Comparison of ENCODE assay signal across 11 cellular contexts in genomic region chr2:64402876-64403275, GRCh38. TPM values are rescaled to one million over a fixed set of nuclear protein-coding genes. Genes with fewer than 3 reads are reported as not detected.
DNase-seq lines count a peak whose midpoint lies in the region; ATAC-seq and TF ChIP-seq lines count a peak whose summit lies in the region.
"Had no signal": no experiment of that assay in that cellular context is flagged by ENCODE, and none has a peak within 500 bp of the region (broad histone marks: within the 10 kb centered on the region; RNA-seq: fewer than 3 reads in every experiment).

No MANE protein-coding gene starts in this region.

- CTCF ChIA-PET in PC-9 (lab: Charles Lee): interaction anchor here (0.6 kb wide), 1 partner anchor 43 kb away, joined by 8 read pairs; no protein-coding TSS in a partner anchor

- peaks cover 39% of the 10 kb centered on the region for H3F3A ChIP-seq in PC-9 (ENCODE audit: insufficient read depth, low read depth)

- peaks cover 5% of the 10 kb centered on the region for H3K27me3 Mint-ChIP-seq in osteocyte (ENCODE audit: unreplicated experiment)
- H3K27me3 Mint-ChIP-seq in activated T-cell treated with anti-CD3 and anti-CD28 coated beads, Interleukin-2, amount 50 U/mL, for 4 hours (ENCODE audit: low read depth): no peaks in the 10 kb centered on the region

- peak overlapping the region; percentile 93; the same call in 1 of the 2 replicates for H3K27ac ChIP-seq in PC-9
- peak overlapping the region; percentile 68 to 84 (median 79) for H3K27ac ChIP-seq in esophagus squamous epithelium

- H3K4me1 Mint-ChIP-seq in osteocyte (ENCODE audit: unreplicated experiment): peaks cover 22% of the 10 kb centered on the region
- peaks cover 1% of the 10 kb centered on the region for H3K4me1 Mint-ChIP-seq in activated T-cell treated with anti-CD3 and anti-CD28 coated beads, Interleukin-2, amount 50 U/mL, for 4 hours (ENCODE audit: low read depth)

- DNase-seq in AG08395 (ENCODE audit: low spot score) (peak; percentile 14), PC-9 (peak in 1 of 2 experiments; percentile 55), esophagus squamous epithelium (lab: John Stamatoyannopoulos, UW) (no peak), osteocyte (ENCODE audit: extremely low spot score, unreplicated experiment) (peak; percentile 27), superior temporal gyrus (ENCODE audit: extremely low spot score) (no peak), GM13976 (ENCODE audit: low spot score) (no peak)
- no peak for DNase-seq in activated T-cell treated with anti-CD3 and anti-CD28 coated beads, Interleukin-2, amount 50 U/mL, for 4 hours
- DNase-seq: Calu3, NCI-H345 had no signal

- H3K9me2 ChIP-seq in PC-9 (ENCODE audit: insufficient read depth): no peaks in the 10 kb centered on the region

- TF ChIP-seq CTCF in PC-9 (conservative IDR thresholded peaks at IDR 0.05) (no peak; the same call in 1 of the 2 replicates), esophagus squamous epithelium (IDR thresholded peaks at IDR 0.05) (peak in 2 of 6 experiments; percentile 15 to 31), osteocyte (IDR thresholded peaks at IDR 0.05) (no peak), GM13976 (IDR thresholded peaks at IDR 0.05; ENCODE audit: borderline replicate concordance, control extremely low read depth, extremely low read depth, insufficient read depth, missing control alignments) (no peak)

- no peaks in the 10 kb centered on the region for H3K9me3 Mint-ChIP-seq in osteocyte (ENCODE audit: unreplicated experiment)
- no peaks in the 10 kb centered on the region for H3K9me3 Mint-ChIP-seq in activated T-cell treated with anti-CD3 and anti-CD28 coated beads, Interleukin-2, amount 50 U/mL, for 4 hours

- H3K36me3 Mint-ChIP-seq in osteocyte (ENCODE audit: unreplicated experiment): peaks cover 2% of the 10 kb centered on the region
- no peaks in the 10 kb centered on the region for H3K36me3 Mint-ChIP-seq in activated T-cell treated with anti-CD3 and anti-CD28 coated beads, Interleukin-2, amount 50 U/mL, for 4 hours (ENCODE audit: insufficient read depth)

- in situ Hi-C loops in GM13976 (cut with MboI; ENCODE audit: low sequenced_read_pairs, unreplicated experiment): no loop called here

- peaks cover 55% of the 10 kb centered on the region for H3K4me1 ChIP-seq in PC-9 (replicated peaks; ENCODE audit: insufficient read depth)
- H3K4me1 ChIP-seq in esophagus squamous epithelium: peaks cover 31 to 76% (median 54%) of the 10 kb centered on the region in 3 donors

- BruUV-seq in PC-9 (replicated peaks; lab: Mats Ljungman, UMichigan): no TSS peak

- intact Hi-C loops in PC-9 (cut with micrococcal nuclease; ENCODE audit: unreplicated experiment): no loop called here
- intact Hi-C loops in esophagus squamous epithelium (cut with DNase I): no loop called here

- TF ChIP-seq POLR2A in esophagus squamous epithelium (IDR thresholded peaks at IDR 0.05): no peak

- 11 to 18% methylated on average over 1 of the region's 1 CpG for WGBS in esophagus squamous epithelium, 2 donors

- no peak for ATAC-seq in activated T-cell treated with anti-CD3 and anti-CD28 coated beads, Interleukin-2, amount 50 U/mL, for 4 hours
- no peak for ATAC-seq in GM18907 (IDR thresholded peaks at IDR 0.05; ENCODE audit: unreplicated experiment)

- H3K4me3 ChIP-seq in PC-9: no peak overlapping the region
- H3K4me3 ChIP-seq in esophagus squamous epithelium: no peak overlapping the region
- H3K4me3 ChIP-seq: HAP-1 had no signal

- no peaks in the 10 kb centered on the region for H3K36me3 ChIP-seq in PC-9 (ENCODE audit: low read depth)
- no peaks in the 10 kb centered on the region for H3K36me3 ChIP-seq in esophagus squamous epithelium
- H3K36me3 ChIP-seq: HAP-1 had no signal

- no peaks in the 10 kb centered on the region for H4K20me1 ChIP-seq in PC-9 (ENCODE audit: insufficient read depth)

- no peak overlapping the region for H2AFZ ChIP-seq in PC-9

- H3K27me3 ChIP-seq in PC-9 (ENCODE audit: insufficient read depth, low read depth): no peaks in the 10 kb centered on the region
- H3K27me3 ChIP-seq in esophagus squamous epithelium: no peaks in the 10 kb centered on the region

- H3K9me3 ChIP-seq in PC-9 (ENCODE audit: insufficient read depth, low read depth) (no peaks in the 10 kb centered on the region), esophagus squamous epithelium (no peaks in the 10 kb centered on the region)
- H3K9me3 ChIP-seq: HAP-1 had no signal

- H3K27ac Mint-ChIP-seq in osteocyte (ENCODE audit: unreplicated experiment): peak overlapping the region; percentile 62

- POLR2A ChIA-PET in PC-9 (lab: Charles Lee; ENCODE audit: unreplicated experiment): no interaction called here

- no peaks in the 10 kb centered on the region for H3K79me2 ChIP-seq in PC-9 (ENCODE audit: low read depth)

- H3K4me3 Mint-ChIP-seq in osteocyte (ENCODE audit: unreplicated experiment): no peak overlapping the region
- H3K4me3 Mint-ChIP-seq in activated T-cell treated with anti-CD3 and anti-CD28 coated beads, Interleukin-2, amount 50 U/mL, for 4 hours: no peak overlapping the region

- H3K4me2 ChIP-seq in PC-9: peak overlapping the region; percentile 76

RNA-seq across cellular contexts. Expression of gene LGALSL, which starts 51.1 kb away (rescaled TPM):
- total RNA-seq in PC-9 (2021) (9.7 and 13.0 TPM in 2 replicates), esophagus squamous epithelium (10 to 100 TPM; 16.4 to 56.0 (median 33.5) TPM), osteocyte (7.4 and 9.5 TPM in 2 replicates)
- 1 to 10 TPM in 2 of 3 donors, under 1 TPM in 1; 0.73 to 2.3 (median 1.9) TPM for total RNA-seq in activated T-cell treated with anti-CD3 and anti-CD28 coated beads, Interleukin-2, amount 50 U/mL, for 4 hours

Comparison
In these comparisons a context has a peak if more than half of its experiments do, and no peak if none do; other contexts are left out.
1. DNase-seq: peak in AG08395 (single experiment) and osteocyte (single experiment); none in esophagus squamous epithelium (single experiment), superior temporal gyrus (single experiment), activated T-cell treated with anti-CD3 and anti-CD28 coated beads, Interleukin-2, amount 50 U/mL, for 4 hours (single experiment) and GM13976 (single experiment).